14 cellular contexts compared by ENCODE assay signal in the genomic region with DNA sequence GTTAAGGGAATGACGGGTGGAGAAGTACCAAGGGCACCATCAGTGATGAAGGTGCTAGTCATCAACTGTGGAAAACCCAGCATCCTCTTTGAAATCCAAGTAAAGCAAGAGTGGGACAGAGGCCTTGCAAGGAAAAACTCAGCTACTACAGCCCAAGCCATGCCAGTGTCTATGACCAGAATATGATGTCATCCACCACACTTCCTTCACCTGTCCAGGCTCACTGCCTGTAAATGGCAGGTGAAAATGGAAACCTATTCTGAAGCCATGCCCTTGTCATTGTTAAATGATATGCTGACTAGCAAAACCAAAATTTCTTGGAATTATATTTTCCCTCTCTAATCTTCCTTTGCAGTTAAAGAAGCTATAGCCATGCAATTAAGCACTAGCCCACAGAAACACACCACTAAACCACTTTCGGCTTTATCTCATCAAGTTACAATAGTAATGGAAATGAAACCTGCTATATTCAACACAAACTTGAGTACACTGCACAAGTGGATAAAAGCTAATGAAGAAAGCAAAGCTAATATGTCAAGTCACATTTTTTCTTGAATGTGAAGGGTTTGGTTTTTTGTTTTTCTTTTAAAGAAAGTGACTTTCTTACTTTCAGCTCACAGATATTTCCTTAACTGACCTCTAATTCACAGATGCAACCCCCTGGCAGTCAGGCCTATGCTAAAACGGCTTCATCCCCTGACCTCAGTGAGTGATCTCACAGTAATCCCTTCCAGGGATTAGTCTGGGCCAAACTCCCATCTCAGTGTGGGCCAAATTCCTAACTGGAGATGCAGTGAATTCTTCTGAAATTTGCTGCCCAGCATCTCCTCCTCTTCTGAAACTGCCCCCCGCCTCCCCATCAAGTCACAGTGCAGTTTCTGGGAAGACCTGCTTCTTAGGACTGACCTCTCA.
DNase-seq lines count a peak whose midpoint lies in the region; ATAC-seq, FAIRE-seq and TF ChIP-seq lines count a peak whose summit lies in the region.
"Had no signal": no experiment of that assay in that cellular context is flagged by ENCODE, and none has a peak within 500 bp of the region (broad histone marks: within the 10 kb centered on the region; RNA-seq: fewer than 3 reads in every experiment).

No MANE protein-coding gene starts in this region.

- H3K36me3 ChIP-seq in mucosa of descending colon (ENCODE audit: low read depth): no peaks in the 10 kb centered on the region
- H3K36me3 ChIP-seq: sigmoid colon had no signal

- TF ChIP-seq CTCF in D721Med (IDR thresholded peaks at IDR 0.05; ENCODE audit: insufficient read depth, missing control alignments) (no peak), mucosa of descending colon (IDR thresholded peaks at IDR 0.05) (no peak)

- peak; percentile 77 for FAIRE-seq in D721Med (lab: Jason Lieb, UNC)

- no peak overlapping the region for H3K4me3 ChIP-seq in mucosa of descending colon
- H3K4me3 ChIP-seq: sigmoid colon had no signal

- no peaks in the 10 kb centered on the region for H3K4me1 ChIP-seq in mucosa of descending colon (ENCODE audit: low read depth)

- DNase-seq in D721Med (ENCODE audit: insufficient read length, low spot score) (peak; percentile 49), NCI-H82 treated with DMSO at 0.1 percent for 48 hours (lab: John Stamatoyannopoulos, UW; ENCODE audit: unreplicated experiment) (peak; percentile 43), fibroblast of gingiva (ENCODE audit: low read depth) (peak; percentile 88), mucosa of descending colon (no peak), NCI-H748 treated with DMSO at 0.1 percent for 48 hours (lab: John Stamatoyannopoulos, UW) (no peak)
- DNase-seq in stimulated activated naive CD8-positive, alpha-beta T cell treated with anti-CD3 and anti-CD28 coated beads, Interleukin-15, Interleukin-2, amounts not matched to agents 100 U/mL and 50 U/mL, for 24 hours: no peak
- DNase-seq: activated CD4-positive, alpha-beta T cell treated with anti-CD3 and anti-CD28 coated beads, Interleukin-2, amount 50 U/mL, for 48 hours; activated naive CD4-positive, alpha-beta T cell; effector CD4-positive, alpha-beta T cell; NCI-H524; sigmoid colon; SW 1271 had no signal

- no peaks in the 10 kb centered on the region for H3K9me3 ChIP-seq in mucosa of descending colon
- H3K9me3 ChIP-seq: sigmoid colon had no signal

- intact Hi-C loops in mucosa of descending colon (cut with DNase I, micrococcal nuclease): no loop called here

- ATAC-seq in mucosa of descending colon (peak; percentile 44), GM21737 (IDR thresholded peaks at IDR 0.05; ENCODE audit: unreplicated experiment) (no peak), HG03139 (IDR thresholded peaks at IDR 0.05; ENCODE audit: unreplicated experiment) (no peak)
- no peak for ATAC-seq in stimulated activated naive CD8-positive, alpha-beta T cell treated with anti-CD3 and anti-CD28 coated beads, Interleukin-15, Interleukin-2, amounts not matched to agents 100 U/mL and 50 U/mL, for 24 hours

Comparison
In these comparisons a context has a peak if more than half of its experiments do, and no peak if none do; other contexts are left out.
1. DNase-seq: peak in D721Med (single experiment), NCI-H82 treated with DMSO at 0.1 percent for 48 hours (single experiment) and fibroblast of gingiva (single experiment); none in mucosa of descending colon (0 of 3), NCI-H748 treated with DMSO at 0.1 percent for 48 hours (single experiment) and stimulated activated naive CD8-positive, alpha-beta T cell treated with anti-CD3 and anti-CD28 coated beads, Interleukin-15, Interleukin-2, amounts not matched to agents 100 U/mL and 50 U/mL, for 24 hours (single experiment).